ENCODE assay signal across 30 cellular contexts in the genomic region with DNA sequence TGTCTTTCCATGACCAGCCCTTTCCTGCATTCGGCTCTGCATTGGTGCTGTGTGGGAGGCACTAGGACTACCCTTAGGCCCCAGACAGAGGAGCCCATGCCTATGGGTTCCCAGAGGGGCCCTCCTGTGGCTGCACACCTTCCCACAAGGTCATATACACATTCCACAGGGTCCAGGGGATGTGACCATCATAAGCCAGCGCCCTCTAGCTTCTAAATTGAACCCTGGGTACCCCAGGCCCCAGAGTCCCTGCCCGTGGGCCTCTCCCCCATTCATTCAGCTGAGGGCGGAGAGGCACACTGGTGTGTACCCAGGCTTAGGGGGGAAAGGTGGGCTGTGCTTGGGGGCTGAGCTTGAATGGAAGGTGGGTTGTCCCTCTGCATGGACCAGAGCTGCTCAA. TPM values are rescaled to one million over a fixed set of nuclear protein-coding genes. Genes with fewer than 3 reads are reported as not detected.
DNase-seq lines count a peak whose midpoint lies in the region; ATAC-seq, FAIRE-seq and TF ChIP-seq lines count a peak whose summit lies in the region.
"Had no signal": no experiment of that assay in that cellular context is flagged by ENCODE, and none has a peak within 500 bp of the region (broad histone marks: within the 10 kb centered on the region; RNA-seq: fewer than 3 reads in every experiment).

No MANE protein-coding gene starts in this region.

- H2BK5ac ChIP-seq in mesenchymal stem cell (ENCODE audit: low read depth, low read length, poor library complexity, severe bottlenecking) = no peak overlapping the region

- H3K79me1 ChIP-seq in mesenchymal stem cell (replicated peaks; ENCODE audit: low read length, poor library complexity, severe bottlenecking) = no peaks in the 10 kb centered on the region

- no peak overlapping the region for H3K4ac ChIP-seq in mesenchymal stem cell (ENCODE audit: low read depth in 1 of 2, low read length in 2 of 2)

- no peak overlapping the region for H3K27ac ChIP-seq in HepG2 (ENCODE audit: extremely low read length, insufficient read depth, low read length)
- H3K27ac ChIP-seq in right lobe of liver = no peak overlapping the region
- H3K27ac ChIP-seq in mesenchymal stem cell (ENCODE audit: low read length, poor library complexity, severe bottlenecking) = no peak overlapping the region
- H3K27ac ChIP-seq in lower lobe of right lung = no peak overlapping the region
- H3K27ac ChIP-seq: GM23248, right atrium auricular region, tibial nerve had no signal

- peak overlapping the region; percentile 11 to 79 for H2BK12ac ChIP-seq in mesenchymal stem cell (ENCODE audit: low read length in 2 of 2)

- intact Hi-C loops in HepG2 (cut with micrococcal nuclease; ENCODE audit: unreplicated experiment) (no loop called here), right lobe of liver (cut with DNase I) (no loop called here), lower lobe of right lung (cut with DNase I) (no loop called here)

- no peaks in the 10 kb centered on the region for H3K36me3 ChIP-seq in HepG2 (replicated peaks in 1 of 2; ENCODE audit: control insufficient read depth in 1 of 2, insufficient read depth in 2 of 2, low read length in 2 of 2)
- H3K36me3 ChIP-seq in right lobe of liver = no peaks in the 10 kb centered on the region
- H3K36me3 ChIP-seq in mesenchymal stem cell (ENCODE audit: control insufficient read depth in 1 of 2, insufficient read depth in 2 of 2, low read depth in 1 of 2, low read length in 2 of 2) = no peaks in the 10 kb centered on the region
- H3K36me3 ChIP-seq in lower lobe of right lung = no peaks in the 10 kb centered on the region
- H3K36me3 ChIP-seq: heart right ventricle, right atrium auricular region, tibial nerve had no signal

- no peaks in the 10 kb centered on the region for H3K79me2 ChIP-seq in HepG2 (ENCODE audit: insufficient read depth, low read length)

- TF ChIP-seq RAD21 in HepG2 (CRISPR knock-in tag; IDR thresholded peaks at IDR 0.05) = peak; percentile 55

- H3K9me3 ChIP-seq in HepG2 (ENCODE audit: low read length) (no peaks in the 10 kb centered on the region), right lobe of liver (no peaks in the 10 kb centered on the region), mesenchymal stem cell (ENCODE audit: control insufficient read depth, low read length) (no peaks in the 10 kb centered on the region), lower lobe of right lung (no peaks in the 10 kb centered on the region)
- H3K9me3 ChIP-seq: heart right ventricle, right atrium auricular region, tibial nerve had no signal

- no peak overlapping the region for H3K4me3 Mint-ChIP-seq in WTC11
- H3K4me3 Mint-ChIP-seq: activated CD4-positive, alpha-beta T cell treated with anti-CD3 and anti-CD28 coated beads for 36 hours; activated T-cell treated with anti-CD3 and anti-CD28 coated beads, Interleukin-2, amount 50 U/mL, for 4 hours; B cell; immature natural killer cell; stimulated activated naive CD8-positive, alpha-beta T cell treated with anti-CD3 and anti-CD28 coated beads, Interleukin-15, amount 100 ng/mL, for 72 hours; T-cell had no signal

- peak overlapping the region; percentile 81 for H2AK5ac ChIP-seq in mesenchymal stem cell (ENCODE audit: low read length, severe bottlenecking)

- no peak for TF ChIP-seq POLR2A in HepG2 (IDR thresholded peaks at IDR 0.05; ENCODE audit: insufficient read depth in 1 of 2, low read depth in 2 of 2, low read length in 2 of 2)
- TF ChIP-seq POLR2A in right lobe of liver (IDR thresholded peaks at IDR 0.05) = no peak

- H3K4me1 ChIP-seq in HepG2 (ENCODE audit: insufficient read depth, low read length) = peaks cover 14% of the 10 kb centered on the region
- peaks cover 0 to 11% (median 2%) of the 10 kb centered on the region in 4 donors for H3K4me1 ChIP-seq in right lobe of liver
- H3K4me1 ChIP-seq in mesenchymal stem cell (ENCODE audit: control insufficient read depth, insufficient read depth, low read depth, low read length) = peaks cover 27% of the 10 kb centered on the region
- peaks cover 4% of the 10 kb centered on the region for H3K4me1 ChIP-seq in lower lobe of right lung
- H3K4me1 ChIP-seq: tibial nerve had no signal

- H3K4me2 ChIP-seq in HepG2 (ENCODE audit: low read depth, low read length) (no peak overlapping the region), mesenchymal stem cell (ENCODE audit: low read length, poor library complexity, severe bottlenecking) (no peak overlapping the region)

- H3K4me3 ChIP-seq in HepG2 (replicated peaks in 1 of 3; ENCODE audit: insufficient read depth in 1 of 3, low read depth in 2 of 3, low read length in 3 of 3) (no peak overlapping the region), right lobe of liver (no peak overlapping the region), mesenchymal stem cell (ENCODE audit: insufficient read depth in 1 of 2, low read depth in 1 of 2, low read length in 2 of 2) (no peak overlapping the region), lower lobe of right lung (no peak overlapping the region)
- H3K4me3 ChIP-seq: GM23248, heart right ventricle, right atrium auricular region, tibial nerve had no signal

- H3K14ac ChIP-seq in mesenchymal stem cell (ENCODE audit: low read length in 2 of 2) = peak overlapping the region in 1 of 2 experiments; percentile 11

- H3K27me3 ChIP-seq in HepG2 (ENCODE audit: control insufficient read depth in 1 of 2, insufficient read depth in 2 of 2, low read length in 2 of 2) (peaks cover 3 to 12% of the 10 kb centered on the region in 2 experiments; a peak in 1 of 5 replicates), right lobe of liver (no peaks in the 10 kb centered on the region), mesenchymal stem cell (ENCODE audit: control insufficient read depth in 1 of 2, insufficient read depth in 1 of 2, low read length in 2 of 2) (peaks cover 0 to 9% of the 10 kb centered on the region in 2 experiments), lower lobe of right lung (ENCODE audit: low read depth) (no peaks in the 10 kb centered on the region)
- H3K27me3 ChIP-seq: right atrium auricular region, tibial nerve had no signal

- H4K91ac ChIP-seq in mesenchymal stem cell (ENCODE audit: low read length) = peak overlapping the region; percentile 70

- H3K27me3 Mint-ChIP-seq in WTC11 (ENCODE audit: low read depth) = peaks cover 3% of the 10 kb centered on the region; the same call in 1 of the 2 replicates
- H3K27me3 Mint-ChIP-seq: activated CD4-positive, alpha-beta T cell treated with anti-CD3 and anti-CD28 coated beads for 36 hours; stimulated activated naive CD8-positive, alpha-beta T cell treated with anti-CD3 and anti-CD28 coated beads, Interleukin-15, amount 100 ng/mL, for 72 hours had no signal

- peaks cover 29% of the 10 kb centered on the region for H3K4me1 Mint-ChIP-seq in WTC11

- H2BK120ac ChIP-seq in mesenchymal stem cell (ENCODE audit: low read depth, low read length) = no peak overlapping the region

- no peak overlapping the region for H4K8ac ChIP-seq in mesenchymal stem cell (ENCODE audit: low read length)

- CTCF ChIA-PET in HepG2 (lab: Yijun Ruan, JAX; ENCODE audit: low intra/inter-chr PET ratio, low total read pairs) = interaction anchor here (1.0 to 1.3 kb wide), 2 partner anchors 69 to 132 kb away, joined by 3 read pairs; no protein-coding TSS in a partner anchor
- CTCF ChIA-PET in WTC11 (lab: Charles Lee) = interaction anchor here (0.6 to 2.0 kb wide), 22 partner anchors 8 to 996 kb away, joined by 3 to 17 read pairs (median 4); a partner anchor contains a TSS

- 25% methylated on average over 2 of the region's 4 CpGs for WGBS in HepG2 (ENCODE audit: low lambda C conversion rate)
- WGBS in right lobe of liver (ENCODE audit: insufficient coverage, low coverage, low lambda C conversion rate, missing lambda C conversion rate) = 100% methylated on average over 1 of the region's 4 CpGs
- 96% methylated on average over 4 of the region's 4 CpGs for WGBS in mesenchymal stem cell

- H3K27ac Mint-ChIP-seq in WTC11 = peak overlapping the region; percentile 45; the same call in 1 of the 2 replicates
- H3K27ac Mint-ChIP-seq: activated CD4-positive, alpha-beta T cell treated with anti-CD3 and anti-CD28 coated beads for 36 hours; B cell; immature natural killer cell; T-cell had no signal

- in situ Hi-C loops in HepG2 (cut with HindIII; ENCODE audit: extremely low pct_ligation_motif_present, low pct_unique_long_range_greater_than_20kb) = no loop called here

- H2AFZ ChIP-seq in HepG2 (ENCODE audit: low read length) = no peak overlapping the region
- H2AFZ ChIP-seq in mesenchymal stem cell (ENCODE audit: low read depth, low read length) = no peak overlapping the region
- H2AFZ ChIP-seq: GM23248 had no signal

- TF ChIP-seq EP300 in HepG2 (IDR thresholded peaks at IDR 0.05; ENCODE audit: low read depth in 2 of 2, low read length in 2 of 2) (no peak), HepG2 (CRISPR knock-in tag; IDR thresholded peaks at IDR 0.05; ENCODE audit: borderline replicate concordance) (no peak)

- H4K20me1 ChIP-seq in HepG2 (ENCODE audit: insufficient read depth, low read length) = no peaks in the 10 kb centered on the region

- no peak for FAIRE-seq in HepG2 (lab: Jason Lieb, UNC)
- FAIRE-seq: bronchial epithelial cell, GM19239, TTC549 had no signal

- peak; percentile 89 for ATAC-seq in HepG2
- ATAC-seq in right lobe of liver = no peak
- peak; percentile 78 for ATAC-seq in WTC11
- ATAC-seq in lower lobe of right lung = no peak
- no peak for ATAC-seq in HG03280 (IDR thresholded peaks at IDR 0.05; ENCODE audit: unreplicated experiment)
- ATAC-seq: activated CD4-positive, alpha-beta T cell treated with anti-CD3 and anti-CD28 coated beads for 36 hours; activated T-cell treated with anti-CD3 and anti-CD28 coated beads, Interleukin-2, amount 50 U/mL, for 4 hours; stimulated activated naive CD8-positive, alpha-beta T cell treated with anti-CD3 and anti-CD28 coated beads, Interleukin-15, amount 100 ng/mL, for 72 hours; T-cell had no signal

- POLR2A ChIA-PET in HepG2 (lab: Yijun Ruan, JAX) = no interaction called here
- POLR2A ChIA-PET in WTC11 (lab: Charles Lee) = interaction anchor here (1.1 to 1.5 kb wide), 2 partner anchors 10 to 20 kb away, joined by 4 to 5 read pairs; a partner anchor contains a TSS

- peak; percentile 66 for TF ChIP-seq CTCF in HepG2 (CRISPR knock-in tag; IDR thresholded peaks at IDR 0.05)
- TF ChIP-seq CTCF in right lobe of liver (IDR thresholded peaks at IDR 0.05) = no peak
- TF ChIP-seq CTCF in WTC11 (IDR thresholded peaks at IDR 0.05) = no peak
- no peak for TF ChIP-seq CTCF in lower lobe of right lung (IDR thresholded peaks at IDR 0.05)

- no peak overlapping the region for H3K18ac ChIP-seq in mesenchymal stem cell (ENCODE audit: low read depth in 1 of 2, low read length in 2 of 2)

- H3K9me3 Mint-ChIP-seq in WTC11 = no peaks in the 10 kb centered on the region
- H3K9me3 Mint-ChIP-seq: activated T-cell treated with anti-CD3 and anti-CD28 coated beads, Interleukin-2, amount 50 U/mL, for 4 hours; immature natural killer cell; stimulated activated naive CD8-positive, alpha-beta T cell treated with anti-CD3 and anti-CD28 coated beads, Interleukin-15, amount 100 ng/mL, for 72 hours; T-cell had no signal

- peak; percentile 72 for DNase-seq in HepG2 (ENCODE audit: low spot score)
- no peak for DNase-seq in right lobe of liver
- DNase-seq in WTC11 (ENCODE audit: low spot score) = peak; percentile 36
- DNase-seq in mesenchymal stem cell = no peak
- DNase-seq in lower lobe of right lung = no peak
- DNase-seq in stimulated activated CD4-positive, alpha-beta T cell treated with anti-CD3 and anti-CD28 coated beads, Interleukin-4, amount 100 ng/mL, for 4 hours = no peak
- no peak for DNase-seq in COLO829 (ENCODE audit: low spot score)
- DNase-seq: activated CD4-positive, alpha-beta T cell treated with anti-CD3 and anti-CD28 coated beads for 36 hours; activated naive CD4-positive, alpha-beta T cell treated with Interleukin-2 at 50 U/mL for 16 hours; activated T-cell treated with anti-CD3 and anti-CD28 coated beads, Interleukin-2, amount 50 U/mL, for 4 hours; amniotic stem cell; COR-L47; DMS79 treated with DMSO at 0.1 percent for 48 hours; GM23248; heart right ventricle; immature natural killer cell; KBM-7; NCI-H1694 treated with DMSO at 0.1 percent for 48 hours; occipital lobe; OCI-M1; Right ventricle myocardium superior; stimulated activated naive CD8-positive, alpha-beta T cell treated with anti-CD3 and anti-CD28 coated beads, Interleukin-15, amount 100 ng/mL, for 72 hours; T-cell had no signal

- BruUV-seq in HepG2 (replicated peaks; lab: Mats Ljungman, UMichigan) = no TSS peak

- H3K9ac ChIP-seq in HepG2 (ENCODE audit: insufficient read depth, low read depth, low read length) = no peak overlapping the region
- no peak overlapping the region for H3K9ac ChIP-seq in mesenchymal stem cell (ENCODE audit: low read length)
- H3K9ac ChIP-seq: GM23248 had no signal

- peak overlapping the region; percentile 96 for H2BK15ac ChIP-seq in mesenchymal stem cell (ENCODE audit: low read depth, poor library complexity, severe bottlenecking)

- no peaks in the 10 kb centered on the region for H3K36me3 Mint-ChIP-seq in WTC11
- H3K36me3 Mint-ChIP-seq: immature natural killer cell, T-cell had no signal

- H3K23ac ChIP-seq in mesenchymal stem cell (ENCODE audit: low read length in 2 of 2) = no peak overlapping the region

RNA-seq across cellular contexts. Expression of a gene that starts 10.2 kb away (rescaled TPM):
- total RNA-seq in HepG2 (2016; rRNA removed; fragmentation: Illumina TruSeq; extraction: Trizol) (10.7 and 20.7 TPM in 2 replicates), right lobe of liver (1 to 10 TPM; 1.5 to 8.2 (median 4.1) TPM), WTC11 (2021) (144 to 211 TPM (median 147 TPM) in 3 replicates), lower lobe of right lung (84.0 TPM)
- 8.8 and 11.0 TPM in 2 replicates for total RNA-seq in HepG2 (2016; cell fraction: cytosol; rRNA removed; fragmentation: Illumina TruSeq; extraction: Trizol; ENCODE audit: low read depth)
- 8.8 and 20.3 TPM in 2 replicates for total RNA-seq in HepG2 (2016; cell fraction: insoluble cytoplasmic fraction; rRNA removed; fragmentation: Illumina TruSeq; extraction: Trizol)
- total RNA-seq in HepG2 (2016; cell fraction: membrane; rRNA removed; fragmentation: Illumina TruSeq; extraction: Trizol) = 5.1 and 5.2 TPM in 2 replicates
- 25.9 and 32.4 TPM in 2 replicates for total RNA-seq in HepG2 (2016; cell fraction: nucleus; rRNA removed; fragmentation: Illumina TruSeq; extraction: Trizol)
- 14.1 and 15.4 TPM in 2 replicates for polyA plus RNA-seq in HepG2 (2011; rRNA removed)
- polyA plus RNA-seq in HepG2 (2011; cell fraction: cytosol; rRNA removed) = 8.6 and 9.7 TPM in 2 replicates
- 33.2 and 41.8 TPM in 2 replicates for polyA plus RNA-seq in HepG2 (2011; cell fraction: nucleus; rRNA removed)
- polyA plus RNA-seq in HepG2 (2012) = 10.9 and 13.7 TPM in 2 replicates
- 0.76 and 1.2 TPM in 2 replicates for polyA plus RNA-seq in HepG2 (2016; cell fraction: cytosol; fragmentation: Illumina TruSeq; extraction: Trizol; ENCODE audit: low read depth)
- polyA plus RNA-seq in HepG2 (2016; cell fraction: insoluble cytoplasmic fraction; fragmentation: Illumina TruSeq; extraction: Trizol; ENCODE audit: low read depth) = 5.9 and 6.8 TPM in 2 replicates
- polyA plus RNA-seq in HepG2 (2016; cell fraction: membrane; fragmentation: Illumina TruSeq; extraction: Trizol; ENCODE audit: low read depth) = 1.5 and 1.7 TPM in 2 replicates
- 35.4 and 36.8 TPM in 2 replicates for polyA plus RNA-seq in HepG2 (2016; cell fraction: nucleus; fragmentation: Illumina TruSeq; extraction: Trizol; ENCODE audit: insufficient read depth, low read depth)
- 52.1 and 83.7 TPM in 2 replicates for polyA minus RNA-seq in HepG2 (2011; rRNA and poly(A)+ RNA removed; ENCODE audit: low replicate concordance)
- 14.3 and 18.8 TPM in 2 replicates for polyA minus RNA-seq in HepG2 (2011; cell fraction: cytosol; rRNA and poly(A)+ RNA removed)
- polyA minus RNA-seq in HepG2 (2011; cell fraction: nucleus; rRNA and poly(A)+ RNA removed) = 28.2 and 33.0 TPM in 2 replicates
- polyA plus RNA-seq in mesenchymal stem cell (2013, experiment 1 of 2) = 34.8 TPM
- 33.8 TPM for polyA plus RNA-seq in mesenchymal stem cell (2013, experiment 2 of 2)

Comparison
In these comparisons a context has a peak if more than half of its experiments do, and no peak if none do; other contexts are left out.
1. ATAC-seq: peak in HepG2 (single experiment) and WTC11 (single experiment); none in right lobe of liver (0 of 4), lower lobe of right lung (0 of 2) and HG03280 (single experiment).
2. DNase-seq: peak in HepG2 (single experiment) and WTC11 (single experiment); none in right lobe of liver (0 of 3), mesenchymal stem cell (single experiment), lower lobe of right lung (single experiment), stimulated activated CD4-positive, alpha-beta T cell treated with anti-CD3 and anti-CD28 coated beads, Interleukin-4, amount 100 ng/mL, for 4 hours (0 of 2) and COLO829 (single experiment).